Comparison of ENCODE assay signal across 15 cellular contexts in the genomic region with DNA sequence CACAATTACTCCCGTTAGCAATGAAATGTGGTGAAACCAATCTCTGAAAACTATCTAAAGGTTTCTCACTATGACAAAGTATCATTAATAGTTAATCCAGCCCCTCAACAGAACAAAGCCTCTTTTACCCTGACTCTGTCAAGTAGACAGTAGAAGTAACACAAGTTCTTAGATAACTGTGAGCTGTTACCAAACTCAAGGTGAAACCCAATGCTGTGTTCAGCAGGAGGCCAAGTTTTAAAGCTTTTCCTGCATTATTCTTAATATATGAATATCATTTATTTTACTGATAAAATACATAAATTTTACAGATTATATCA.
DNase-seq lines count a peak whose midpoint lies in the region; ATAC-seq and TF ChIP-seq lines count a peak whose summit lies in the region.
"Had no signal": no experiment of that assay in that cellular context is flagged by ENCODE, and none has a peak within 500 bp of the region (broad histone marks: within the 10 kb centered on the region; RNA-seq: fewer than 3 reads in every experiment).

No MANE protein-coding gene starts in this region.

- no peaks in the 10 kb centered on the region for H3K27me3 Mint-ChIP-seq in CD4-positive, alpha-beta memory T cell

- peaks cover 15% of the 10 kb centered on the region for H3K4me1 ChIP-seq in OCI-LY3 (ENCODE audit: low read length)
- no peaks in the 10 kb centered on the region for H3K4me1 ChIP-seq in CD4-positive, alpha-beta memory T cell (ENCODE audit: insufficient read depth, low read length)

- no peaks in the 10 kb centered on the region for H3K9me3 ChIP-seq in OCI-LY3 (ENCODE audit: insufficient read depth, low read length)
- H3K9me3 ChIP-seq in CD4-positive, alpha-beta memory T cell (ENCODE audit: control insufficient read depth in 1 of 2, low read length in 2 of 2): no peaks in the 10 kb centered on the region
- H3K9me3 ChIP-seq: esophagus muscularis mucosa had no signal

- peaks cover 4% of the 10 kb centered on the region; the same call in 1 of the 2 replicates for H4K20me1 ChIP-seq in OCI-LY3 (ENCODE audit: insufficient read depth, low read length)

- H3K27ac Mint-ChIP-seq in CD4-positive, alpha-beta memory T cell: no peak overlapping the region
- H3K27ac Mint-ChIP-seq: activated T-helper 2 cell treated with anti-CD3 and anti-CD28 coated beads, Interferon-gamma antibody, Interleukin-2, Interleukin-4, amounts not matched to agents 10 μg/mL and 5 μg/mL and 100 μg/mL, durations not matched to agents 14 hours and 24 hours and 36 hours; stimulated activated effector memory CD8-positive, alpha-beta T cell treated with anti-CD3 and anti-CD28 coated beads, Interleukin-12 subunit alpha, Interleukin-12 subunit beta, amount 100 ng/mL, for 72 hours had no signal

- ATAC-seq in GM18498 (IDR thresholded peaks at IDR 0.05; ENCODE audit: unreplicated experiment) (peak; percentile 85), GM19467 (IDR thresholded peaks at IDR 0.05; ENCODE audit: unreplicated experiment) (peak; percentile 87), HG02970 (IDR thresholded peaks at IDR 0.05; ENCODE audit: low FRiP score, unreplicated experiment) (peak; percentile 74)
- ATAC-seq: stimulated activated effector memory CD8-positive, alpha-beta T cell treated with anti-CD3 and anti-CD28 coated beads, Interleukin-12 subunit alpha, Interleukin-12 subunit beta, amount 100 ng/mL, for 72 hours had no signal

- DNase-seq in activated CD8-positive, alpha-beta memory T cell treated with anti-CD3 and anti-CD28 coated beads, Interleukin-2, amount 50 U/mL, for 4 hours: no peak
- DNase-seq in CD4-positive, alpha-beta memory T cell: no peak
- no peak for DNase-seq in activated T-cell treated with anti-CD3 and anti-CD28 coated beads, Interleukin-2, amount 50 U/mL, for 1 hour
- DNase-seq in stimulated activated CD4-positive, alpha-beta T cell treated with anti-CD3 and anti-CD28 coated beads, Interleukin-15, amount 100 ng/mL, for 24 hours: no peak
- DNase-seq: activated CD4-positive, CD25-positive, alpha-beta regulatory T cell treated with anti-CD3 and anti-CD28 coated beads, Interleukin-2, amount 50 U/mL, for 72 hours; KG1; SHP77 treated with DMSO at 0.1 percent for 48 hours had no signal

- H3K9me3 Mint-ChIP-seq in CD4-positive, alpha-beta memory T cell: no peaks in the 10 kb centered on the region
- H3K9me3 Mint-ChIP-seq: activated T-helper 2 cell treated with anti-CD3 and anti-CD28 coated beads, Interferon-gamma antibody, Interleukin-2, Interleukin-4, amounts not matched to agents 10 μg/mL and 5 μg/mL and 100 μg/mL, durations not matched to agents 14 hours and 24 hours and 36 hours; stimulated activated effector memory CD8-positive, alpha-beta T cell treated with anti-CD3 and anti-CD28 coated beads, Interleukin-12 subunit alpha, Interleukin-12 subunit beta, amount 100 ng/mL, for 72 hours had no signal

- H3K4me3 Mint-ChIP-seq in CD4-positive, alpha-beta memory T cell: no peak overlapping the region
- H3K4me3 Mint-ChIP-seq: stimulated activated effector memory CD8-positive, alpha-beta T cell treated with anti-CD3 and anti-CD28 coated beads, Interleukin-12 subunit alpha, Interleukin-12 subunit beta, amount 100 ng/mL, for 72 hours had no signal

- H3K36me3 Mint-ChIP-seq in CD4-positive, alpha-beta memory T cell: peaks cover 0 to 3% of the 10 kb centered on the region in 2 donors

- no peaks in the 10 kb centered on the region for H3K27me3 ChIP-seq in OCI-LY3 (ENCODE audit: low read depth, low read length)
- H3K27me3 ChIP-seq in CD4-positive, alpha-beta memory T cell (ENCODE audit: insufficient read depth, low read length): no peaks in the 10 kb centered on the region
- H3K27me3 ChIP-seq: cardiac muscle cell, esophagus muscularis mucosa had no signal

- peaks cover 20 to 32% (median 23%) of the 10 kb centered on the region in 4 donors for H3K4me1 Mint-ChIP-seq in CD4-positive, alpha-beta memory T cell

- H3K36me3 ChIP-seq in OCI-LY3 (replicated peaks; ENCODE audit: low read depth, low read length): no peaks in the 10 kb centered on the region
- H3K36me3 ChIP-seq in CD4-positive, alpha-beta memory T cell (ENCODE audit: insufficient read depth, low read length): no peaks in the 10 kb centered on the region
- H3K36me3 ChIP-seq: cardiac muscle cell, esophagus muscularis mucosa had no signal

- H3K27ac ChIP-seq in OCI-LY3 (ENCODE audit: low read length): peak overlapping the region; percentile 31; the same call in 1 of the 2 replicates
- no peak overlapping the region for H3K27ac ChIP-seq in CD4-positive, alpha-beta memory T cell (ENCODE audit: low read depth, low read length)
- H3K27ac ChIP-seq: cardiac muscle cell, esophagus muscularis mucosa had no signal

- H2AFZ ChIP-seq in OCI-LY3 (ENCODE audit: low read depth, low read length): no peak overlapping the region

- peak overlapping the region; percentile 67 for H3K4me3 ChIP-seq in OCI-LY3 (ENCODE audit: low read length)
- no peak overlapping the region for H3K4me3 ChIP-seq in CD4-positive, alpha-beta memory T cell (ENCODE audit: low read length in 2 of 2)
- H3K4me3 ChIP-seq: cardiac muscle cell had no signal

- intact Hi-C loops in CD4-positive, alpha-beta memory T cell (cut with micrococcal nuclease): no loop called here

- POLR2A ChIA-PET in CD4-positive, alpha-beta memory T cell (lab: Charles Lee; ENCODE audit: partially characterized antibody): no interaction called here

- peaks cover 12% of the 10 kb centered on the region for H3K79me2 ChIP-seq in OCI-LY3 (ENCODE audit: low read length)

- peak overlapping the region; percentile 79 for H3K4me2 ChIP-seq in OCI-LY3 (ENCODE audit: low read length)

- no peak for TF ChIP-seq CTCF in OCI-LY3 (IDR thresholded peaks at IDR 0.05; ENCODE audit: low read depth, low read length)

- H3K9ac ChIP-seq in OCI-LY3 (ENCODE audit: low read length): no peak overlapping the region

- CTCF ChIA-PET in CD4-positive, alpha-beta memory T cell (lab: Charles Lee; ENCODE audit: partially characterized antibody): no interaction called here
